In genomic region chr11:50247309-50247874, GRCh38 we compare ENCODE assay signal across 9 cellular contexts.
"Had no signal": no experiment of that assay in that cellular context is flagged by ENCODE, and none has a peak within 500 bp of the region (broad histone marks: within the 10 kb centered on the region; RNA-seq: fewer than 3 reads in every experiment).

No MANE protein-coding gene starts in this region.

- DNase-seq: GM23248, GOT3, H7, H9, HCEC 1CT, HFFc6 had no signal

- H3K27ac ChIP-seq: GM23248 had no signal

- H3K36me3 ChIP-seq: HAP-1 had no signal

- H3K4me1 Mint-ChIP-seq: GM23338, H9 had no signal

- H3K9me3 ChIP-seq: HAP-1 had no signal

- H3K4me1 ChIP-seq: HAP-1 had no signal

- ATAC-seq: GM23338, HCT116 had no signal

- H3K4me3 ChIP-seq: GM23248, GM23338, HAP-1 had no signal

- H3K27ac Mint-ChIP-seq: GM23338, H9, HFFc6 had no signal

- H3K4me3 Mint-ChIP-seq: GM23338, H9, HFFc6 had no signal
